8 cellular contexts compared by ENCODE assay signal in genomic region chr15:91866971-91867372, GRCh38. TPM values are rescaled to one million over a fixed set of nuclear protein-coding genes. Genes with fewer than 3 reads are reported as not detected.
A peak's percentile ranks its signal among the peaks of the same experiment; 100 is the strongest.
DNase-seq lines count a peak whose midpoint lies in the region; ATAC-seq and TF ChIP-seq lines count a peak whose summit lies in the region.

No MANE protein-coding gene starts in this region.

- H3K4me3 Mint-ChIP-seq in central memory CD8-positive, alpha-beta T cell: no peak overlapping the region
- H3K4me3 Mint-ChIP-seq in natural killer cell: no peak overlapping the region
- H3K4me3 Mint-ChIP-seq in activated T-helper 1 cell treated with anti-CD3 and anti-CD28 coated beads, Interleukin-12 subunit alpha, Interleukin-12 subunit beta, Interleukin-2, Interleukin-4 antibody, amounts not matched to agents 30 ng/mL and 10 ng/mL and 1 ng/mL, durations not matched to agents 14 hours and 24 hours and 36 hours: no peak overlapping the region

- no peak overlapping the region for H3K4me3 ChIP-seq in muscle layer of duodenum (ENCODE audit: low read depth in 1 of 2, low read length in 2 of 2)

- H3K4me1 ChIP-seq in muscle layer of duodenum (ENCODE audit: control insufficient read depth in 1 of 2, insufficient read depth in 2 of 2, low read length in 2 of 2): peaks cover 18 to 47% of the 10 kb centered on the region in 2 donors

- intact Hi-C loops in natural killer cell (cut with micrococcal nuclease): no loop called here
- intact Hi-C loops in activated T-helper 1 cell treated with anti-CD3 and anti-CD28 coated beads, Interleukin-12 subunit alpha, Interleukin-12 subunit beta, Interleukin-2, Interleukin-4 antibody, amounts not matched to agents 30 ng/mL and 10 ng/mL and 1 ng/mL, durations not matched to agents 14 hours and 24 hours and 36 hours (cut with micrococcal nuclease): no loop called here

- no peaks in the 10 kb centered on the region for H3K9me3 ChIP-seq in muscle layer of duodenum (ENCODE audit: control insufficient read depth in 1 of 2, low read length in 2 of 2)

- H3K36me3 Mint-ChIP-seq in central memory CD8-positive, alpha-beta T cell (ENCODE audit: insufficient read depth): peaks cover 3% of the 10 kb centered on the region
- no peaks in the 10 kb centered on the region for H3K36me3 Mint-ChIP-seq in natural killer cell
- H3K36me3 Mint-ChIP-seq in activated T-helper 1 cell treated with anti-CD3 and anti-CD28 coated beads, Interleukin-12 subunit alpha, Interleukin-12 subunit beta, Interleukin-2, Interleukin-4 antibody, amounts not matched to agents 30 ng/mL and 10 ng/mL and 1 ng/mL, durations not matched to agents 14 hours and 24 hours and 36 hours (ENCODE audit: low read depth): peaks cover 10% of the 10 kb centered on the region

- peaks cover 74% of the 10 kb centered on the region for H3K4me1 Mint-ChIP-seq in central memory CD8-positive, alpha-beta T cell
- H3K4me1 Mint-ChIP-seq in natural killer cell: peaks cover 77 to 86% of the 10 kb centered on the region in 2 donors
- H3K4me1 Mint-ChIP-seq in activated T-helper 1 cell treated with anti-CD3 and anti-CD28 coated beads, Interleukin-12 subunit alpha, Interleukin-12 subunit beta, Interleukin-2, Interleukin-4 antibody, amounts not matched to agents 30 ng/mL and 10 ng/mL and 1 ng/mL, durations not matched to agents 14 hours and 24 hours and 36 hours (ENCODE audit: low read depth): peaks cover 67% of the 10 kb centered on the region

- no peak for TF ChIP-seq CTCF in natural killer cell (IDR thresholded peaks at IDR 0.05)

- no peak for ATAC-seq in central memory CD8-positive, alpha-beta T cell (replicated peaks; ENCODE audit: extremely low read depth, poor library complexity, severe bottlenecking)
- no peak for ATAC-seq in HG02973 (IDR thresholded peaks at IDR 0.05; ENCODE audit: unreplicated experiment)
- no peak for ATAC-seq in HG03175 (IDR thresholded peaks at IDR 0.05; ENCODE audit: unreplicated experiment)
- no peak for ATAC-seq in natural killer cell

- no peaks in the 10 kb centered on the region for H3K9me3 Mint-ChIP-seq in central memory CD8-positive, alpha-beta T cell
- H3K9me3 Mint-ChIP-seq in natural killer cell: no peaks in the 10 kb centered on the region
- H3K9me3 Mint-ChIP-seq in activated T-helper 1 cell treated with anti-CD3 and anti-CD28 coated beads, Interleukin-12 subunit alpha, Interleukin-12 subunit beta, Interleukin-2, Interleukin-4 antibody, amounts not matched to agents 30 ng/mL and 10 ng/mL and 1 ng/mL, durations not matched to agents 14 hours and 24 hours and 36 hours: no peaks in the 10 kb centered on the region

- H3K27me3 ChIP-seq in muscle layer of duodenum (ENCODE audit: low read depth, low read length): no peaks in the 10 kb centered on the region

- DNase-seq in AG08396 (ENCODE audit: low spot score): peak; percentile 35
- DNase-seq in NCI-H1105 treated with DMSO at 0.1 percent for 48 hours (lab: John Stamatoyannopoulos, UW): peak; percentile 88
- DNase-seq in central memory CD8-positive, alpha-beta T cell (ENCODE audit: low spot score in 2 of 2): no peak
- no peak for DNase-seq in natural killer cell
- no peak for DNase-seq in activated T-helper 1 cell treated with anti-CD3 and anti-CD28 coated beads, Interleukin-12 subunit alpha, Interleukin-12 subunit beta, Interleukin-2, Interleukin-4 antibody, amounts not matched to agents 30 ng/mL and 10 ng/mL and 1 ng/mL, durations not matched to agents 14 hours and 24 hours and 36 hours (ENCODE audit: low spot score)

- H3K36me3 ChIP-seq in muscle layer of duodenum (ENCODE audit: control insufficient read depth in 1 of 2, insufficient read depth in 2 of 2, low read length in 2 of 2): no peaks in the 10 kb centered on the region

- no peaks in the 10 kb centered on the region for H3K27me3 Mint-ChIP-seq in central memory CD8-positive, alpha-beta T cell
- no peaks in the 10 kb centered on the region for H3K27me3 Mint-ChIP-seq in natural killer cell (ENCODE audit: low read depth in 2 of 2)
- H3K27me3 Mint-ChIP-seq in activated T-helper 1 cell treated with anti-CD3 and anti-CD28 coated beads, Interleukin-12 subunit alpha, Interleukin-12 subunit beta, Interleukin-2, Interleukin-4 antibody, amounts not matched to agents 30 ng/mL and 10 ng/mL and 1 ng/mL, durations not matched to agents 14 hours and 24 hours and 36 hours (ENCODE audit: insufficient read depth): peaks cover 7% of the 10 kb centered on the region

- peak overlapping the region; percentile 76 for H3K27ac ChIP-seq in muscle layer of duodenum (ENCODE audit: low read length)

- peak overlapping the region; percentile 35 for H3K27ac Mint-ChIP-seq in central memory CD8-positive, alpha-beta T cell (ENCODE audit: low read depth)
- H3K27ac Mint-ChIP-seq in natural killer cell: peak overlapping the region in 1 of 2 donors; percentile 83
- no peak overlapping the region for H3K27ac Mint-ChIP-seq in activated T-helper 1 cell treated with anti-CD3 and anti-CD28 coated beads, Interleukin-12 subunit alpha, Interleukin-12 subunit beta, Interleukin-2, Interleukin-4 antibody, amounts not matched to agents 30 ng/mL and 10 ng/mL and 1 ng/mL, durations not matched to agents 14 hours and 24 hours and 36 hours

RNA-seq across cellular contexts. Expression of gene SLCO3A1, which starts 13.5 kb away (rescaled TPM):
- 10 to 100 TPM; 48.5 to 73.5 (median 68.8) TPM for total RNA-seq in natural killer cell
- 18.2 and 20.0 TPM in 2 replicates for total RNA-seq in activated T-helper 1 cell treated with anti-CD3 and anti-CD28 coated beads, Interleukin-12 subunit alpha, Interleukin-12 subunit beta, Interleukin-2, Interleukin-4 antibody, amounts not matched to agents 30 ng/mL and 10 ng/mL and 1 ng/mL, durations not matched to agents 14 hours and 24 hours and 36 hours

Comparison
In these comparisons a context has a peak if more than half of its experiments do, and no peak if none do; other contexts are left out.
1. DNase-seq: peak in AG08396 (single experiment) and NCI-H1105 treated with DMSO at 0.1 percent for 48 hours (single experiment); none in central memory CD8-positive, alpha-beta T cell (0 of 2), natural killer cell (single experiment) and activated T-helper 1 cell treated with anti-CD3 and anti-CD28 coated beads, Interleukin-12 subunit alpha, Interleukin-12 subunit beta, Interleukin-2, Interleukin-4 antibody, amounts not matched to agents 30 ng/mL and 10 ng/mL and 1 ng/mL, durations not matched to agents 14 hours and 24 hours and 36 hours (single experiment).